Comparison of ENCODE assay signal across 1 cellular context in genomic region chr2:10278029-10278762, GRCh38.
TF ChIP-seq lines count a peak whose summit lies in the region.

No MANE protein-coding gene starts in this region.

TF ChIP-seq in HepG2, 621 proteins besides CTCF, POLR2A, EP300 and RAD21 (continues in another document):
- TF ChIP-seq IRF2 (CRISPR knock-in tag; IDR thresholded peaks at IDR 0.05), result peak; percentile 51; the same call in 1 of the 2 replicates
- TF ChIP-seq, protein P1, sequence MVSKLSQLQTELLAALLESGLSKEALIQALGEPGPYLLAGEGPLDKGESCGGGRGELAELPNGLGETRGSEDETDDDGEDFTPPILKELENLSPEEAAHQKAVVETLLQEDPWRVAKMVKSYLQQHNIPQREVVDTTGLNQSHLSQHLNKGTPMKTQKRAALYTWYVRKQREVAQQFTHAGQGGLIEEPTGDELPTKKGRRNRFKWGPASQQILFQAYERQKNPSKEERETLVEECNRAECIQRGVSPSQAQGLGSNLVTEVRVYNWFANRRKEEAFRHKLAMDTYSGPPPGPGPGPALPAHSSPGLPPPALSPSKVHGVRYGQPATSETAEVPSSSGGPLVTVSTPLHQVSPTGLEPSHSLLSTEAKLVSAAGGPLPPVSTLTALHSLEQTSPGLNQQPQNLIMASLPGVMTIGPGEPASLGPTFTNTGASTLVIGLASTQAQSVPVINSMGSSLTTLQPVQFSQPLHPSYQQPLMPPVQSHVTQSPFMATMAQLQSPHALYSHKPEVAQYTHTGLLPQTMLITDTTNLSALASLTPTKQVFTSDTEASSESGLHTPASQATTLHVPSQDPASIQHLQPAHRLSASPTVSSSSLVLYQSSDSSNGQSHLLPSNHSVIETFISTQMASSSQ (IDR thresholded peaks at IDR 0.05; ENCODE audit: low read depth), result 0 out of 2 replicates have a peak, but pooled peaks have one; percentile 4
- TF ChIP-seq, protein P1 (CRISPR knock-in tag; IDR thresholded peaks at IDR 0.05; ENCODE audit: borderline replicate concordance), result 0 out of 2 replicates have a peak, but pooled peaks have one; percentile 30
- 0 out of 2 replicates have a peak, but pooled peaks have one; percentile 74 for TF ChIP-seq ZFP41 (CRISPR knock-in tag; IDR thresholded peaks at IDR 0.05; ENCODE audit: borderline replicate concordance)
- TF ChIP-seq ZFP91 (CRISPR knock-in tag; IDR thresholded peaks at IDR 0.05; ENCODE audit: borderline replicate concordance), result peak; percentile 83; the same call in 1 of the 2 replicates
- TF ChIP-seq CSRNP1 (CRISPR knock-in tag; IDR thresholded peaks at IDR 0.05), result peak; percentile 91
- TF ChIP-seq ZNF746 (CRISPR knock-in tag; IDR thresholded peaks at IDR 0.05), result peak; percentile 98
- 0 out of 2 replicates have a peak, but pooled peaks have one; percentile 52 for TF ChIP-seq NFIC (IDR thresholded peaks at IDR 0.05; ENCODE audit: low read length)
- TF ChIP-seq PCBP1 (IDR thresholded peaks at IDR 0.05; ENCODE audit: borderline replicate concordance, low read depth, low read length), result peak; percentile 92
- TF ChIP-seq ARNT2 (CRISPR knock-in tag; IDR thresholded peaks at IDR 0.05; ENCODE audit: low read depth), result no peak
- TF ChIP-seq ZNF562 (CRISPR knock-in tag; IDR thresholded peaks at IDR 0.05; ENCODE audit: borderline replicate concordance), result no peak
- 0 out of 2 replicates have a peak, but pooled peaks have one; percentile 33 for TF ChIP-seq EED (CRISPR knock-in tag; IDR thresholded peaks at IDR 0.05)
- TF ChIP-seq PPARG (CRISPR knock-in tag; conservative IDR thresholded peaks at IDR 0.05), result no peak
- no peak for TF ChIP-seq KDM4B (CRISPR knock-in tag; IDR thresholded peaks at IDR 0.05)
- TF ChIP-seq GTF2F1 (IDR thresholded peaks at IDR 0.05; ENCODE audit: low read length), result no peak
- TF ChIP-seq SIN3B (IDR thresholded peaks at IDR 0.05; ENCODE audit: low read length), result no peak
- TF ChIP-seq NRL (CRISPR knock-in tag; IDR thresholded peaks at IDR 0.05; ENCODE audit: borderline replicate concordance), result no peak; the same call in 1 of the 2 replicates
- TF ChIP-seq SOX5 (CRISPR knock-in tag; IDR thresholded peaks at IDR 0.05; ENCODE audit: borderline replicate concordance), result no peak
- TF ChIP-seq MTF2 (CRISPR knock-in tag; IDR thresholded peaks at IDR 0.05; ENCODE audit: borderline replicate concordance), result peak; percentile 73; the same call in 1 of the 2 replicates
- TF ChIP-seq FOXC1 (CRISPR knock-in tag; IDR thresholded peaks at IDR 0.05; ENCODE audit: borderline replicate concordance), result peak; percentile 84
- no peak for TF ChIP-seq ZMYM3 (CRISPR knock-in tag; IDR thresholded peaks at IDR 0.05)
- TF ChIP-seq PLSCR1 (CRISPR knock-in tag; IDR thresholded peaks at IDR 0.05; ENCODE audit: borderline replicate concordance), result no peak
- peak; percentile 34 for TF ChIP-seq NCOA2 (CRISPR knock-in tag; IDR thresholded peaks at IDR 0.05)
- TF ChIP-seq WIZ (CRISPR knock-in tag; IDR thresholded peaks at IDR 0.05), result no peak; the same call in 1 of the 2 replicates
- 0 out of 2 replicates have a peak, but pooled peaks have one; percentile 52 for TF ChIP-seq ZNF614 (CRISPR knock-in tag; IDR thresholded peaks at IDR 0.05; ENCODE audit: borderline replicate concordance)
- no peak for TF ChIP-seq ZSCAN29 (CRISPR knock-in tag; conservative IDR thresholded peaks at IDR 0.05)
- TF ChIP-seq, protein P2, sequence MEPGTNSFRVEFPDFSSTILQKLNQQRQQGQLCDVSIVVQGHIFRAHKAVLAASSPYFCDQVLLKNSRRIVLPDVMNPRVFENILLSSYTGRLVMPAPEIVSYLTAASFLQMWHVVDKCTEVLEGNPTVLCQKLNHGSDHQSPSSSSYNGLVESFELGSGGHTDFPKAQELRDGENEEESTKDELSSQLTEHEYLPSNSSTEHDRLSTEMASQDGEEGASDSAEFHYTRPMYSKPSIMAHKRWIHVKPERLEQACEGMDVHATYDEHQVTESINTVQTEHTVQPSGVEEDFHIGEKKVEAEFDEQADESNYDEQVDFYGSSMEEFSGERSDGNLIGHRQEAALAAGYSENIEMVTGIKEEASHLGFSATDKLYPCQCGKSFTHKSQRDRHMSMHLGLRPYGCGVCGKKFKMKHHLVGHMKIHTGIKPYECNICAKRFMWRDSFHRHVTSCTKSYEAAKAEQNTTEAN (CRISPR knock-in tag; conservative IDR thresholded peaks at IDR 0.05), result peak; percentile 84
- TF ChIP-seq ZFX (CRISPR knock-in tag; IDR thresholded peaks at IDR 0.05; ENCODE audit: low read depth), result peak; percentile 68
- TF ChIP-seq SSRP1 (CRISPR knock-in tag; IDR thresholded peaks at IDR 0.05), result no peak
- no peak for TF ChIP-seq ZNF256 (CRISPR knock-in tag; conservative IDR thresholded peaks at IDR 0.05)
- TF ChIP-seq, protein P3, sequence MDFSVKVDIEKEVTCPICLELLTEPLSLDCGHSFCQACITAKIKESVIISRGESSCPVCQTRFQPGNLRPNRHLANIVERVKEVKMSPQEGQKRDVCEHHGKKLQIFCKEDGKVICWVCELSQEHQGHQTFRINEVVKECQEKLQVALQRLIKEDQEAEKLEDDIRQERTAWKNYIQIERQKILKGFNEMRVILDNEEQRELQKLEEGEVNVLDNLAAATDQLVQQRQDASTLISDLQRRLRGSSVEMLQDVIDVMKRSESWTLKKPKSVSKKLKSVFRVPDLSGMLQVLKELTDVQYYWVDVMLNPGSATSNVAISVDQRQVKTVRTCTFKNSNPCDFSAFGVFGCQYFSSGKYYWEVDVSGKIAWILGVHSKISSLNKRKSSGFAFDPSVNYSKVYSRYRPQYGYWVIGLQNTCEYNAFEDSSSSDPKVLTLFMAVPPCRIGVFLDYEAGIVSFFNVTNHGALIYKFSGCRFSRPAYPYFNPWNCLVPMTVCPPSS (IDR thresholded peaks at IDR 0.05), result no peak
- no peak for TF ChIP-seq ZNF674 (CRISPR knock-in tag; IDR thresholded peaks at IDR 0.05; ENCODE audit: low read depth)
- TF ChIP-seq MBNL3 (CRISPR knock-in tag; conservative IDR thresholded peaks at IDR 0.05), result no peak
- TF ChIP-seq ATF2 (CRISPR knock-in tag; IDR thresholded peaks at IDR 0.05), result no peak; the same call in 1 of the 2 replicates
- TF ChIP-seq, protein P4, sequence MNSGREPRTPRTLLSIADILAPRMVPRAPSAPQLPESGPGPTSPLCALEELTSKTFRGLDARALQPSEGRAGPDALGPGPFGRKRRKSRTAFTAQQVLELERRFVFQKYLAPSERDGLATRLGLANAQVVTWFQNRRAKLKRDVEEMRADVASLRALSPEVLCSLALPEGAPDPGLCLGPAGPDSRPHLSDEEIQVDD (CRISPR knock-in tag; IDR thresholded peaks at IDR 0.05; ENCODE audit: borderline replicate concordance), result no peak
- no peak for TF ChIP-seq BHLHE40 (IDR thresholded peaks at IDR 0.05; ENCODE audit: low read length)
- no peak for TF ChIP-seq ZNF18 (CRISPR knock-in tag; IDR thresholded peaks at IDR 0.05; ENCODE audit: insufficient replicate concordance)
- 0 out of 2 replicates have a peak, but pooled peaks have one; percentile 66 for TF ChIP-seq PAWR (CRISPR knock-in tag; IDR thresholded peaks at IDR 0.05; ENCODE audit: borderline replicate concordance)
- TF ChIP-seq, protein P5, sequence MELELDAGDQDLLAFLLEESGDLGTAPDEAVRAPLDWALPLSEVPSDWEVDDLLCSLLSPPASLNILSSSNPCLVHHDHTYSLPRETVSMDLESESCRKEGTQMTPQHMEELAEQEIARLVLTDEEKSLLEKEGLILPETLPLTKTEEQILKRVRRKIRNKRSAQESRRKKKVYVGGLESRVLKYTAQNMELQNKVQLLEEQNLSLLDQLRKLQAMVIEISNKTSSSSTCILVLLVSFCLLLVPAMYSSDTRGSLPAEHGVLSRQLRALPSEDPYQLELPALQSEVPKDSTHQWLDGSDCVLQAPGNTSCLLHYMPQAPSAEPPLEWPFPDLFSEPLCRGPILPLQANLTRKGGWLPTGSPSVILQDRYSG (CRISPR knock-in tag; IDR thresholded peaks at IDR 0.05), result no peak
- no peak for TF ChIP-seq TEAD2 (CRISPR knock-in tag; IDR thresholded peaks at IDR 0.05)
- TF ChIP-seq SAP130 (CRISPR knock-in tag; IDR thresholded peaks at IDR 0.05; ENCODE audit: low read depth), result peak; percentile 88
- TF ChIP-seq ETV6 (CRISPR knock-in tag; conservative IDR thresholded peaks at IDR 0.05), result no peak
- TF ChIP-seq SRF (IDR thresholded peaks at IDR 0.05; ENCODE audit: low read depth, low read length), result peak; percentile 91
- TF ChIP-seq TOPORS (CRISPR knock-in tag; IDR thresholded peaks at IDR 0.05), result no peak
- TF ChIP-seq NCOA1 (CRISPR knock-in tag; IDR thresholded peaks at IDR 0.05), result peak; percentile 95; the same call in 1 of the 2 replicates
- peak; percentile 87 for TF ChIP-seq POLR2G (IDR thresholded peaks at IDR 0.05; ENCODE audit: low read depth, low read length)
- no peak for TF ChIP-seq PRDM4 (CRISPR knock-in tag; IDR thresholded peaks at IDR 0.05; ENCODE audit: borderline replicate concordance)
